ENCODE assay signal across 2 cellular contexts in genomic region chr17:46773676-46774075, GRCh38.
TF ChIP-seq lines count a peak whose summit lies in the region.

No MANE protein-coding gene starts in this region.

TF ChIP-seq in WTC11, 78 proteins besides CTCF, POLR2A, EP300 and RAD21 (continued from another document):
- TF ChIP-seq, protein P1, sequence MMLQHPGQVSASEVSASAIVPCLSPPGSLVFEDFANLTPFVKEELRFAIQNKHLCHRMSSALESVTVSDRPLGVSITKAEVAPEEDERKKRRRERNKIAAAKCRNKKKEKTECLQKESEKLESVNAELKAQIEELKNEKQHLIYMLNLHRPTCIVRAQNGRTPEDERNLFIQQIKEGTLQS (CRISPR knock-in tag; conservative IDR thresholded peaks at IDR 0.05), result no peak
- TF ChIP-seq JUN (CRISPR knock-in tag; IDR thresholded peaks at IDR 0.05), result no peak
- TF ChIP-seq ZNF671 (CRISPR knock-in tag; IDR thresholded peaks at IDR 0.05), result no peak
- no peak for TF ChIP-seq ESRRA (CRISPR knock-in tag; IDR thresholded peaks at IDR 0.05; ENCODE audit: borderline replicate concordance)
- no peak for TF ChIP-seq FOXJ3 (CRISPR knock-in tag; IDR thresholded peaks at IDR 0.05; ENCODE audit: borderline replicate concordance)
- TF ChIP-seq SMAD3 (CRISPR knock-in tag; IDR thresholded peaks at IDR 0.05; ENCODE audit: borderline replicate concordance), result no peak
- no peak for TF ChIP-seq RORB (CRISPR knock-in tag; IDR thresholded peaks at IDR 0.05)

TF ChIP-seq in HepG2, 621 proteins besides CTCF, POLR2A, EP300 and RAD21 (continued from another document):
- TF ChIP-seq, protein P2, sequence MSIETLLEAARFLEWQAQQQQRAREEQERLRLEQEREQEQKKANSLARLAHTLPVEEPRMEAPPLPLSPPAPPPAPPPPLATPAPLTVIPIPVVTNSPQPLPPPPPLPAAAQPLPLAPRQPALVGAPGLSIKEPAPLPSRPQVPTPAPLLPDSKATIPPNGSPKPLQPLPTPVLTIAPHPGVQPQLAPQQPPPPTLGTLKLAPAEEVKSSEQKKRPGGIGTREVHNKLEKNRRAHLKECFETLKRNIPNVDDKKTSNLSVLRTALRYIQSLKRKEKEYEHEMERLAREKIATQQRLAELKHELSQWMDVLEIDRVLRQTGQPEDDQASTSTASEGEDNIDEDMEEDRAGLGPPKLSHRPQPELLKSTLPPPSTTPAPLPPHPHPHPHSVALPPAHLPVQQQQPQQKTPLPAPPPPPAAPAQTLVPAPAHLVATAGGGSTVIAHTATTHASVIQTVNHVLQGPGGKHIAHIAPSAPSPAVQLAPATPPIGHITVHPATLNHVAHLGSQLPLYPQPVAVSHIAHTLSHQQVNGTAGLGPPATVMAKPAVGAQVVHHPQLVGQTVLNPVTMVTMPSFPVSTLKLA (IDR thresholded peaks at IDR 0.05), result no peak
- TF ChIP-seq ZNF468 (CRISPR knock-in tag; IDR thresholded peaks at IDR 0.05), result no peak
- TF ChIP-seq ZNF850 (CRISPR knock-in tag; conservative IDR thresholded peaks at IDR 0.05), result no peak
- TF ChIP-seq KAT8 (CRISPR knock-in tag; IDR thresholded peaks at IDR 0.05), result no peak
- no peak for TF ChIP-seq ATF2 (CRISPR knock-in tag; IDR thresholded peaks at IDR 0.05)
- TF ChIP-seq PATZ1 (CRISPR knock-in tag; IDR thresholded peaks at IDR 0.05), result no peak
- TF ChIP-seq HNRNPL (IDR thresholded peaks at IDR 0.05; ENCODE audit: low read depth, low read length), result peak; percentile 71
- no peak for TF ChIP-seq ZNF567 (CRISPR knock-in tag; IDR thresholded peaks at IDR 0.05; ENCODE audit: borderline replicate concordance)
TF ChIP-seq in HepG2: peak in this region for 2.
